In genomic region chr2:47293967-47294366, GRCh38 we compare ENCODE assay signal across 19 cellular contexts.
"Had no signal": no experiment of that assay in that cellular context is flagged by ENCODE, and none has a peak within 500 bp of the region (broad histone marks: within the 10 kb centered on the region; RNA-seq: fewer than 3 reads in every experiment).

No MANE protein-coding gene starts in this region.

- H3K36me3 Mint-ChIP-seq: natural killer cell, type B pancreatic cell had no signal

- H3K9me3 Mint-ChIP-seq: central memory CD8-positive, alpha-beta T cell; natural killer cell; type B pancreatic cell had no signal

- DNase-seq: activated CD8-positive, alpha-beta memory T cell treated with anti-CD3 and anti-CD28 coated beads for 24 hours; activated CD8-positive, alpha-beta memory T cell treated with anti-CD3 and anti-CD28 coated beads, Interleukin-2, amount 50 U/mL, for 48 hours; activated effector memory CD4-positive, alpha-beta T cell treated with Interleukin-2 at 50 U/mL for 16 hours; activated naive CD4-positive, alpha-beta T cell treated with anti-CD3 and anti-CD28 coated beads, Interleukin-2, amount 50 U/mL, for 16 hours; activated T-cell treated with anti-CD3 and anti-CD28 coated beads, Interleukin-2, amount 50 U/mL, for 48 hours; aorta; cortex of kidney; effector CD4-positive, alpha-beta T cell; heart right ventricle; mesendoderm; natural killer cell; occipital lobe; stimulated activated naive CD8-positive, alpha-beta T cell treated with anti-CD3 and anti-CD28 coated beads, Interleukin-15, Interleukin-2, amounts not matched to agents 100 U/mL and 50 U/mL, for 24 hours; T-helper 1 cell; T-helper 9 cell had no signal

- H3K4me3 Mint-ChIP-seq: central memory CD8-positive, alpha-beta T cell; natural killer cell; type B pancreatic cell had no signal

- H3K9me3 ChIP-seq: esophagus muscularis mucosa, heart right ventricle had no signal

- H3K27ac ChIP-seq: esophagus muscularis mucosa, heart right ventricle had no signal

- H3K36me3 ChIP-seq: esophagus muscularis mucosa, heart right ventricle had no signal

- H3K27me3 Mint-ChIP-seq: type B pancreatic cell had no signal

- H3K27ac Mint-ChIP-seq: natural killer cell, type B pancreatic cell had no signal

- H3K4me1 Mint-ChIP-seq: central memory CD8-positive, alpha-beta T cell; natural killer cell had no signal

- H3K4me3 ChIP-seq: esophagus muscularis mucosa, heart right ventricle had no signal

- ATAC-seq: activated CD4-positive, CD25-positive, alpha-beta regulatory T cell treated with anti-CD3 and anti-CD28 coated beads, Interleukin-2, amount 50 U/mL, for 24 hours; heart right ventricle; natural killer cell; stimulated activated naive CD8-positive, alpha-beta T cell treated with anti-CD3 and anti-CD28 coated beads, Interleukin-15, Interleukin-2, amounts not matched to agents 100 U/mL and 50 U/mL, for 24 hours had no signal

- H3K27me3 ChIP-seq: esophagus muscularis mucosa, heart right ventricle had no signal
